Comparison of ENCODE assay signal across 9 cellular contexts in the genomic region with DNA sequence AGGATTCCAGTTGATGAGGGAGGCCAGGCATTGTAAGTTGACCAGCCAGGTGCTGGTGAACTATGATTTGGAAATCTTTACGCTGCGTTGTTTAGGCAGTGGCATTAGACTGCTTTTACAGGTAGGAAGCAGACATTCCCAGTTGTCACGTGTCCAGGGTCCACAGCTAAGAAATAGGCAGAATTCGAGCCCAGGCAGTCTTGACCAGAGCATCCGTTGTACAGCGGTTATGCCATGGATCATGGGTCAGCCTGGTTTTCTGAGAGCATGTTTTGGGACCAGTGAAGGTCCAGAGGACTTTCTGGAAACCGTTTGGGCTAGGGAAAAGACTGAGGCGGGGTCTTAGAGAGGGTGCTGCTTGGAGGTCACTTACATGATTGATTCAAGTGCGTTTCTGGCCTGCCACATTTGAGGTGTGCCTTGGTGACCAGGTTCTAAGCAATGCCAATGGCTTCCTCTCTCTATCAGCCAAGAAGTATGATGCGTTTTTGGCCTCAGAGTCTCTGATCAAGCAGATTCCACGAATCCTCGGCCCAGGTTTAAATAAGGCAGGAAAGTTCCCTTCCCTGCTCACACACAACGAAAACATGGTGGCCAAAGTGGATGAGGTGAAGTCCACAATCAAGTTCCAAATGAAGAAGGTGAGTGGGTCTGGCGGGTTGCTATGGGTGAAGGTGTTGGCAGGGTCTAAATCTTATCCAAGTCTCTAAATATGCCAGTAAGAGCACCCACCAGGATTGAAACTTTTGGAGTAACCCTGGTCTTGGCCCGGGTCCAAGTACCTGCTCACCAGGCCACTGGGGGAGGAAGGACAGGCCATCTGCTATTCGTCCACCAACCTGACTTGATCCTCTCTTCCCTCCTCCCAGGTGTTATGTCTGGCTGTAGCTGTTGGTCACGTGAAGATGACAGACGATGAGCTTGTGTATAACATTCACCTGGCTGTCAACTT. TPM values are rescaled to one million over a fixed set of nuclear protein-coding genes. Genes with fewer than 3 reads are reported as not detected.
A peak's percentile ranks its signal among the peaks of the same experiment; 100 is the strongest.
DNase-seq lines count a peak whose midpoint lies in the region; ATAC-seq and TF ChIP-seq lines count a peak whose summit lies in the region.
"Had no signal": no experiment of that assay in that cellular context is flagged by ENCODE, and none has a peak within 500 bp of the region (broad histone marks: within the 10 kb centered on the region; RNA-seq: fewer than 3 reads in every experiment).

No MANE protein-coding gene starts in this region.

- TF ChIP-seq RAD21 in IMR-90 (IDR thresholded peaks at IDR 0.05; ENCODE audit: low read length) = no peak

- H4K20me1 ChIP-seq in BLaER1 treated with 17β-estradiol and CSF1 and Interleukin-3, amounts not matched to agents 10 nM and 100 nM = peaks cover 54 to 67% (median 63%) of the 10 kb centered on the region in 11 experiments
- H4K20me1 ChIP-seq in IMR-90 (ENCODE audit: insufficient read depth, low read length) = peaks cover 67% of the 10 kb centered on the region

- DNase-seq in IMR-90 (no peak), left lung (no peak), type B pancreatic cell (ENCODE audit: extremely low spot score, unreplicated experiment) (no peak), left colon (no peak), amniotic stem cell (lab: John Stamatoyannopoulos, UW) (no peak), GM13977 (ENCODE audit: low spot score) (no peak)
- no peak for DNase-seq in activated naive CD8-positive, alpha-beta T cell treated with anti-CD3 and anti-CD28 coated beads, Interleukin-2, amount 50 U/mL, for 24 hours

- in situ Hi-C loops in IMR-90 (cut with MboI; ENCODE audit: low sequenced_read_pairs) (no loop called here), GM13977 (cut with MboI; ENCODE audit: low pct_unique_long_range_greater_than_20kb, low sequenced_read_pairs, unreplicated experiment) (no loop called here)

- BruUV-seq in IMR-90 (replicated peaks; lab: Mats Ljungman, UMichigan) = no TSS peak

- peaks cover 0 to 8% (median 0%) of the 10 kb centered on the region in 11 experiments; a peak in 4 of 22 replicates for H3K9me3 ChIP-seq in BLaER1 treated with 17β-estradiol and CSF1 and Interleukin-3, amounts not matched to agents 10 nM and 100 nM (replicated peaks in 1 of 11)
- no peaks in the 10 kb centered on the region for H3K9me3 ChIP-seq in IMR-90 (ENCODE audit: control insufficient read depth, insufficient read depth, low read length)
- no peaks in the 10 kb centered on the region for H3K9me3 ChIP-seq in left lung

- H2BK15ac ChIP-seq in IMR-90 (ENCODE audit: low read depth, low read length) = no peak overlapping the region

- no peaks in the 10 kb centered on the region for H3K9me1 ChIP-seq in IMR-90 (ENCODE audit: insufficient read depth, low read length)

- peak overlapping the region; percentile 84 to 100 (median 92) for H3K4me3 ChIP-seq in BLaER1 treated with 17β-estradiol and CSF1 and Interleukin-3, amounts not matched to agents 10 nM and 100 nM
- peak overlapping the region; percentile 71 for H3K4me3 ChIP-seq in IMR-90 (ENCODE audit: insufficient read depth, low read depth, low read length)
- H3K4me3 ChIP-seq in left lung = peak overlapping the region; percentile 81 to 90

- no peak overlapping the region for H4K91ac ChIP-seq in IMR-90 (ENCODE audit: insufficient read depth, low read depth, low read length)

- dilution Hi-C loops in IMR-90 (cut with HindIII; ENCODE audit: low sequenced_read_pairs, unreplicated experiment) = no loop called here

- peak overlapping the region; percentile 94 for H3K14ac ChIP-seq in IMR-90 (replicated peaks; ENCODE audit: low read depth, low read length)

- H2BK120ac ChIP-seq in IMR-90 (ENCODE audit: low read depth, low read length) = peak overlapping the region; percentile 4; the same call in 1 of the 2 replicates

- no peak overlapping the region for H2BK20ac ChIP-seq in IMR-90 (ENCODE audit: low read depth, low read length)

- peak overlapping the region; percentile 93 to 100 (median 98) for H3K9ac ChIP-seq in BLaER1 treated with 17β-estradiol and CSF1 and Interleukin-3, amounts not matched to agents 10 nM and 100 nM
- H3K9ac ChIP-seq in IMR-90 (ENCODE audit: low read depth, low read length) = peak overlapping the region; percentile 88

- no peaks in the 10 kb centered on the region for H3K27me3 ChIP-seq in BLaER1 treated with 17β-estradiol and CSF1 and Interleukin-3, amounts not matched to agents 10 nM and 100 nM
- H3K27me3 ChIP-seq in IMR-90 (ENCODE audit: control insufficient read depth, insufficient read depth, low read length) (no peaks in the 10 kb centered on the region), left lung (no peaks in the 10 kb centered on the region)

- peaks cover 63% of the 10 kb centered on the region for H3K36me3 Mint-ChIP-seq in activated naive CD8-positive, alpha-beta T cell treated with anti-CD3 and anti-CD28 coated beads, Interleukin-2, amount 50 U/mL, for 24 hours (ENCODE audit: low read depth)
- H3K36me3 Mint-ChIP-seq in type B pancreatic cell = peaks cover 20% of the 10 kb centered on the region

- H3K4me3 Mint-ChIP-seq in activated naive CD8-positive, alpha-beta T cell treated with anti-CD3 and anti-CD28 coated beads, Interleukin-2, amount 50 U/mL, for 24 hours = peak overlapping the region; percentile 99
- H3K4me3 Mint-ChIP-seq in type B pancreatic cell = peak overlapping the region; percentile 94

- H2AK9ac ChIP-seq in IMR-90 (replicated peaks; ENCODE audit: low read depth, low read length, poor library complexity) = peak overlapping the region; percentile 59

- H3K56ac ChIP-seq in IMR-90 (ENCODE audit: extremely low read depth, insufficient read depth, low read length) = peak overlapping the region; percentile 44; the same call in 1 of the 2 replicates

- intact Hi-C loops in IMR-90 (cut with micrococcal nuclease) = loop anchor here (2.0 to 5.0 kb wide), 2 partner anchors 25 to 173 kb away; a partner anchor contains a TSS
- intact Hi-C loops in left lung (cut with DNase I) = no loop called here
- intact Hi-C loops in left colon (cut with DNase I, micrococcal nuclease) = no loop called here

- no peak overlapping the region; the same call in 1 of the 2 replicates for H2AK5ac ChIP-seq in IMR-90 (ENCODE audit: low read depth, low read length)

- H3K4me2 ChIP-seq in BLaER1 treated with 17β-estradiol and CSF1 and Interleukin-3, amounts not matched to agents 10 nM and 100 nM = peak overlapping the region; percentile 82 to 100 (median 96)
- H3K4me2 ChIP-seq in IMR-90 (ENCODE audit: low read depth, low read length) = peak overlapping the region; percentile 87

- no peaks in the 10 kb centered on the region for H3K27me3 Mint-ChIP-seq in activated naive CD8-positive, alpha-beta T cell treated with anti-CD3 and anti-CD28 coated beads, Interleukin-2, amount 50 U/mL, for 24 hours
- peaks cover 3% of the 10 kb centered on the region for H3K27me3 Mint-ChIP-seq in type B pancreatic cell

- peak overlapping the region in 1 of 2 experiments; percentile 10; a peak in 1 of 4 replicates for H4K8ac ChIP-seq in IMR-90 (ENCODE audit: low read depth in 2 of 2, low read length in 2 of 2)

- no peak for ATAC-seq in IMR-90 (ENCODE audit: low read depth)
- no peak for ATAC-seq in activated naive CD8-positive, alpha-beta T cell treated with anti-CD3 and anti-CD28 coated beads, Interleukin-2, amount 50 U/mL, for 24 hours
- no peak for ATAC-seq in left lung
- no peak for ATAC-seq in left colon

- H2BK5ac ChIP-seq in IMR-90 (ENCODE audit: low read depth, low read length, poor library complexity, severe bottlenecking) = peak overlapping the region; percentile 17

- H3K23ac ChIP-seq in IMR-90 (ENCODE audit: low read depth, low read length) = peak overlapping the region; percentile 82

- TF ChIP-seq POLR2A in IMR-90 (IDR thresholded peaks at IDR 0.05; ENCODE audit: low read depth, low read length) = no peak

- peaks cover 27 to 42% (median 34%) of the 10 kb centered on the region in 10 experiments for H3K4me1 ChIP-seq in BLaER1 treated with 17β-estradiol and CSF1 and Interleukin-3, amounts not matched to agents 10 nM and 100 nM
- H3K4me1 ChIP-seq in IMR-90 (ENCODE audit: control insufficient read depth, insufficient read depth, low read length) (peaks cover 10% of the 10 kb centered on the region), left lung (peaks cover 15 to 43% of the 10 kb centered on the region in 2 donors)

- peak overlapping the region; percentile 99 for H3K27ac Mint-ChIP-seq in activated naive CD8-positive, alpha-beta T cell treated with anti-CD3 and anti-CD28 coated beads, Interleukin-2, amount 50 U/mL, for 24 hours
- H3K27ac Mint-ChIP-seq in type B pancreatic cell = peak overlapping the region; percentile 96

- no peak overlapping the region for H2AFZ ChIP-seq in IMR-90 (replicated peaks; ENCODE audit: low read length, poor library complexity)

- H4K5ac ChIP-seq in IMR-90 (ENCODE audit: low read depth, low read length) = no peak overlapping the region

- POLR2A ChIA-PET in IMR-90 (lab: Charles Lee; ENCODE audit: unreplicated experiment) = interaction anchor here (0.9 to 1.4 kb wide), 2 partner anchors 19 to 27 kb away, joined by 3 read pairs; a partner anchor contains a TSS

- peaks cover 50 to 90% (median 88%) of the 10 kb centered on the region in 11 experiments for H3K36me3 ChIP-seq in BLaER1 treated with 17β-estradiol and CSF1 and Interleukin-3, amounts not matched to agents 10 nM and 100 nM
- H3K36me3 ChIP-seq in IMR-90 (ENCODE audit: control insufficient read depth, insufficient read depth, low read length) (peaks cover 51% of the 10 kb centered on the region), left lung (peaks cover 0 to 66% of the 10 kb centered on the region in 2 donors)

- H3K27ac ChIP-seq in BLaER1 treated with 17β-estradiol and CSF1 and Interleukin-3, amounts not matched to agents 10 nM and 100 nM = peak overlapping the region; percentile 90 to 100 (median 98); a peak in 21 of 22 replicates
- H3K27ac ChIP-seq in IMR-90 (ENCODE audit: insufficient read depth, low read length) (peak overlapping the region; percentile 79), left lung (peak overlapping the region; percentile 87 to 89)

- peak overlapping the region; percentile 24 for H3K4ac ChIP-seq in IMR-90 (ENCODE audit: low read depth, low read length)

- no peaks in the 10 kb centered on the region for H3K9me3 Mint-ChIP-seq in activated naive CD8-positive, alpha-beta T cell treated with anti-CD3 and anti-CD28 coated beads, Interleukin-2, amount 50 U/mL, for 24 hours
- no peaks in the 10 kb centered on the region for H3K9me3 Mint-ChIP-seq in type B pancreatic cell

- peaks cover 7 to 41% of the 10 kb centered on the region in 2 experiments; a peak in 3 of 4 replicates for H3K79me1 ChIP-seq in IMR-90 (ENCODE audit: low read depth in 1 of 2, low read length in 2 of 2)

- H3K4me1 Mint-ChIP-seq in activated naive CD8-positive, alpha-beta T cell treated with anti-CD3 and anti-CD28 coated beads, Interleukin-2, amount 50 U/mL, for 24 hours = peaks cover 43% of the 10 kb centered on the region
- peaks cover 29% of the 10 kb centered on the region for H3K4me1 Mint-ChIP-seq in type B pancreatic cell (ENCODE audit: unreplicated experiment)

- WGBS in IMR-90 (ENCODE audit: extremely low coverage in 2 of 2, insufficient read length in 1 of 2), 2 experiments = 10% methylated on average over 8 of the region's 18 CpGs; no CpG with 5 or more reads in 1 of the 2 experiments

- TF ChIP-seq CTCF in IMR-90 (conservative IDR thresholded peaks at IDR 0.05; ENCODE audit: low read depth, low read length) = no peak
- no peak for TF ChIP-seq CTCF in left lung (IDR thresholded peaks at IDR 0.05)
- no peak for TF ChIP-seq CTCF in type B pancreatic cell (conservative IDR thresholded peaks at IDR 0.05)
- no peak for TF ChIP-seq CTCF in GM13977 (IDR thresholded peaks at IDR 0.05; ENCODE audit: extremely low read depth, insufficient read depth, missing control alignments)

- H3K18ac ChIP-seq in IMR-90 (ENCODE audit: low read depth, low read length) = no peak overlapping the region

- CTCF ChIA-PET in IMR-90 (lab: Yijun Ruan, JAX) = no interaction called here

RNA-seq across cellular contexts. Expression of a gene that starts 1.8 kb away (rescaled TPM):
- total RNA-seq in IMR-90 (2012; rRNA removed) (1,746 and 2,310 TPM in 2 replicates), left lung (1,000 to 10,000 TPM in 1 of 2 donors, 100 to 1,000 TPM in 1; 858 to 1,030 TPM), type B pancreatic cell (ENCODE audit: low replicate concordance) (1,788 and 1,808 TPM in 2 replicates), left colon (100 to 1,000 TPM; 901 to 914 TPM)
- polyA plus RNA-seq in IMR-90 (2012; rRNA removed) = 3,153 and 3,261 TPM in 2 replicates
- 1,705 and 1,838 TPM in 2 replicates for polyA plus RNA-seq in IMR-90 (2012; cell fraction: cytosol; rRNA removed)
- 1,133 and 1,323 TPM in 2 replicates for polyA plus RNA-seq in IMR-90 (2012; cell fraction: nucleus; rRNA removed; ENCODE audit: low replicate concordance)

RNA-seq across cellular contexts. Expression of a gene that starts 17.8 kb away (rescaled TPM):
- 7.5 and 9.1 TPM in 2 replicates for total RNA-seq in IMR-90 (2012; rRNA removed)
- 6.8 and 7.1 TPM in 2 replicates for polyA plus RNA-seq in IMR-90 (2012; rRNA removed)
- 4.5 and 6.8 TPM in 2 replicates for polyA plus RNA-seq in IMR-90 (2012; cell fraction: cytosol; rRNA removed)
- 5.0 and 6.6 TPM in 2 replicates for polyA plus RNA-seq in IMR-90 (2012; cell fraction: nucleus; rRNA removed; ENCODE audit: low replicate concordance)
- total RNA-seq in left lung = 1 to 10 TPM; 5.4 to 7.9 TPM
- total RNA-seq in type B pancreatic cell (ENCODE audit: low replicate concordance) = 11.6 and 12.8 TPM in 2 replicates
- total RNA-seq in left colon = 1 to 10 TPM; 3.8 to 4.9 TPM

RNA-seq across cellular contexts. Expression of a gene that starts 26.9 kb away (rescaled TPM):
- total RNA-seq in IMR-90 (2012; rRNA removed) (5.0 and 5.2 TPM in 2 replicates), left lung (10 to 100 TPM; 18.1 to 22.4 TPM), type B pancreatic cell (ENCODE audit: low replicate concordance) (49.8 and 109 TPM in 2 replicates), left colon (10 to 100 TPM; 25.5 to 32.1 TPM)
- polyA plus RNA-seq in IMR-90 (2012; rRNA removed) = 25.0 and 28.0 TPM in 2 replicates
- 16.6 and 30.2 TPM in 2 replicates for polyA plus RNA-seq in IMR-90 (2012; cell fraction: cytosol; rRNA removed)
- 49.5 and 83.0 TPM in 2 replicates for polyA plus RNA-seq in IMR-90 (2012; cell fraction: nucleus; rRNA removed; ENCODE audit: low replicate concordance)

RNA-seq across cellular contexts. Expression of a gene that starts 42.7 kb away (rescaled TPM):
- total RNA-seq in IMR-90 (2012; rRNA removed) (not detected in 2 replicates), left lung (not detected), type B pancreatic cell (ENCODE audit: low replicate concordance) (0.14 TPM in 1 of 2 replicates, not detected in the other), left colon (not detected)
- polyA plus RNA-seq in IMR-90 (2012; rRNA removed) = not detected in 2 replicates
- not detected in 2 replicates for polyA plus RNA-seq in IMR-90 (2012; cell fraction: cytosol; rRNA removed)
- not detected in 2 replicates for polyA plus RNA-seq in IMR-90 (2012; cell fraction: nucleus; rRNA removed; ENCODE audit: low replicate concordance)
- total RNA-seq: HT1080 had no signal
